Comparison of ENCODE assay signal across 8 cellular contexts in genomic region chr1:26695417-26696190, GRCh38. TPM values are rescaled to one million over a fixed set of nuclear protein-coding genes. Genes with fewer than 3 reads are reported as not detected.
DNase-seq lines count a peak whose midpoint lies in the region; ATAC-seq and TF ChIP-seq lines count a peak whose summit lies in the region.

Gene ARID1A, plus strand, starts transcription at chr1:26696015. Its CDS starts 389 bp downstream, at chr1:26696404.

- intact Hi-C loops in thyroid gland (cut with DNase I): loop anchor here (5.0 kb wide), 1 partner anchor 92 kb away; the partner anchor contains the start of gene PIGV

- peak; percentile 39 for ATAC-seq in HG02852 (IDR thresholded peaks at IDR 0.05; ENCODE audit: unreplicated experiment)

- H3K4me3 ChIP-seq in GM12865 (ENCODE audit: low read depth, low read length): peak within 1 kb of the TSS; percentile 88
- H3K4me3 ChIP-seq in cardiac muscle cell: peak within 1 kb of the TSS; percentile 95
- peak within 1 kb of the TSS; percentile 69 for H3K4me3 ChIP-seq in parathyroid adenoma (ENCODE audit: low read depth, low read length)
- peak within 1 kb of the TSS; percentile 56 to 99 (median 68) for H3K4me3 ChIP-seq in thyroid gland (replicated peaks in 1 of 3)

- H3K27ac ChIP-seq in adipose tissue (ENCODE audit: low read depth, low read length) (peak within 1 kb of the TSS; percentile 96), cardiac muscle cell (peak within 1 kb of the TSS; percentile 98), parathyroid adenoma (peak within 1 kb of the TSS; percentile 94), thyroid gland (peak within 1 kb of the TSS; percentile 86 to 97 (median 94))

- H3K9me3 ChIP-seq in cardiac muscle cell (ENCODE audit: low read depth): no peaks in the 10 kb centered on the region
- no peaks in the 10 kb centered on the region for H3K9me3 ChIP-seq in parathyroid adenoma (ENCODE audit: control insufficient read depth, low read length)
- H3K9me3 ChIP-seq in thyroid gland: no peaks in the 10 kb centered on the region

- WGBS in adipose tissue, 3 donors: 0 to 1% (median 1%) methylated on average over 46 to 77 of the region's 86 CpGs
- WGBS in thyroid gland, 2 donors: 0% methylated on average over 25 of the region's 86 CpGs; no CpG with 5 or more reads in 1 of the 2 donors

- H3K9ac ChIP-seq in parathyroid adenoma: peak within 1 kb of the TSS; percentile 72

- peak; percentile 62 to 87 for TF ChIP-seq POLR2A in thyroid gland (IDR thresholded peaks at IDR 0.05)

- H3K36me3 ChIP-seq in cardiac muscle cell: no peaks in the 10 kb centered on the region
- no peaks in the 10 kb centered on the region for H3K36me3 ChIP-seq in parathyroid adenoma (ENCODE audit: control insufficient read depth, insufficient read depth, low read length)
- H3K36me3 ChIP-seq in thyroid gland: no peaks in the 10 kb centered on the region

- peaks cover 52% of the 10 kb centered on the region for H3K4me1 ChIP-seq in cardiac muscle cell (ENCODE audit: low read depth)
- peaks cover 15% of the 10 kb centered on the region for H3K4me1 ChIP-seq in parathyroid adenoma
- peaks cover 50 to 57% of the 10 kb centered on the region in 2 donors for H3K4me1 ChIP-seq in thyroid gland

- peak within 1 kb of the TSS; percentile 86 for H2AFZ ChIP-seq in parathyroid adenoma

- H3K27me3 ChIP-seq in cardiac muscle cell (no peaks in the 10 kb centered on the region), parathyroid adenoma (ENCODE audit: control insufficient read depth, insufficient read depth, low read length) (no peaks in the 10 kb centered on the region), thyroid gland (no peaks in the 10 kb centered on the region)

- H3K4me2 ChIP-seq in parathyroid adenoma (ENCODE audit: low read length): peak within 1 kb of the TSS; percentile 81

- TF ChIP-seq CTCF in GM12865 (IDR thresholded peaks at IDR 0.05; ENCODE audit: insufficient read depth, low read depth, low read length, missing control alignments): no peak
- TF ChIP-seq CTCF in cardiac muscle cell (IDR thresholded peaks at IDR 0.05; ENCODE audit: low read depth, low read length): no peak
- no peak for TF ChIP-seq CTCF in parathyroid adenoma (IDR thresholded peaks at IDR 0.05)
- no peak for TF ChIP-seq CTCF in thyroid gland (IDR thresholded peaks at IDR 0.05)

- DNase-seq in GM12865 (ENCODE audit: low read depth) (peak; percentile 99), NCI-H146 (lab: John Stamatoyannopoulos, UW) (peak; percentile 89), T-helper 1 cell (peak; percentile 90 to 97 (median 93)), cardiac muscle cell (ENCODE audit: low read depth in 1 of 2, low spot score in 1 of 2) (peak; percentile 97 to 99), thyroid gland (peak; percentile 94 to 97)

- H3K79me2 ChIP-seq in parathyroid adenoma: peaks cover 4% of the 10 kb centered on the region

RNA-seq across cellular contexts. Expression of gene ARID1A, which starts in this region (rescaled TPM):
- polyA plus RNA-seq in adipose tissue (10 to 100 TPM; 12.2 to 22.8 (median 18.1) TPM), cardiac muscle cell (28.5 and 43.1 TPM in 2 replicates)
- total RNA-seq in cardiac muscle cell (52.9 and 93.3 TPM in 2 replicates), thyroid gland (10 to 100 TPM; 44.1 to 97.3 (median 78.4) TPM)

Comparison
In these comparisons a context has a peak if more than half of its experiments do, and no peak if none do; other contexts are left out.
1. Peak in every context shown above with its lines: DNase-seq, ATAC-seq, H3K4me3 ChIP-seq and H3K27ac ChIP-seq.